Comparison of ENCODE assay signal across 8 cellular contexts in genomic region chr1:31934706-31935629, GRCh38. TPM values are rescaled to one million over a fixed set of nuclear protein-coding genes. Genes with fewer than 3 reads are reported as not detected.
A peak's percentile ranks its signal among the peaks of the same experiment; 100 is the strongest.
DNase-seq lines count a peak whose midpoint lies in the region; ATAC-seq and TF ChIP-seq lines count a peak whose summit lies in the region.

No MANE protein-coding gene starts in this region.

- H3K27ac Mint-ChIP-seq in natural killer cell, result peak overlapping the region; percentile 84 to 99

- no peaks in the 10 kb centered on the region for H3K9me3 ChIP-seq in OCI-LY7 (ENCODE audit: low read length)

- H2AFZ ChIP-seq in OCI-LY7 (ENCODE audit: low read length), result no peak overlapping the region

- H3K27me3 Mint-ChIP-seq in natural killer cell (ENCODE audit: low read depth in 2 of 2), result no peaks in the 10 kb centered on the region

- no peaks in the 10 kb centered on the region for H3K9me3 Mint-ChIP-seq in natural killer cell

- H3K4me1 ChIP-seq in OCI-LY7 (ENCODE audit: insufficient read depth, low read length, poor library complexity, severe bottlenecking), result peaks cover 83% of the 10 kb centered on the region

- peak overlapping the region; percentile 90 for H3K4me2 ChIP-seq in OCI-LY7 (ENCODE audit: low read length)

- H3K4me3 ChIP-seq in GM12864 (ENCODE audit: low read depth, low read length), result peak overlapping the region; percentile 86
- peak overlapping the region; percentile 91 for H3K4me3 ChIP-seq in OCI-LY7 (ENCODE audit: low read depth, low read length, poor library complexity, severe bottlenecking)

- DNase-seq in GM12864 (ENCODE audit: low read depth) (no peak), OCI-LY7 (ENCODE audit: low spot score) (peak; percentile 62), natural killer cell (no peak), iPS-NIHi11 (ENCODE audit: low spot score) (no peak), NOMO-1 (lab: John Stamatoyannopoulos, UW; ENCODE audit: unreplicated experiment in 2 of 2) (no peak), iPS-NIHi7 (ENCODE audit: extremely low spot score) (no peak)
- peak; percentile 40 for DNase-seq in central memory CD4-positive, alpha-beta T cell

- peak overlapping the region; percentile 100 for H3K4me3 Mint-ChIP-seq in natural killer cell

- H3K4me1 Mint-ChIP-seq in natural killer cell, result peaks cover 89 to 90% of the 10 kb centered on the region in 2 donors

- H3K36me3 ChIP-seq in OCI-LY7 (ENCODE audit: insufficient read depth, low read length), result peaks cover 64% of the 10 kb centered on the region

- intact Hi-C loops in OCI-LY7 (cut with micrococcal nuclease; ENCODE audit: unreplicated experiment), result no loop called here
- intact Hi-C loops in natural killer cell (cut with micrococcal nuclease), result loop anchor here (5.0 kb wide), 1 partner anchor 48 kb away; no protein-coding TSS in a partner anchor

- CTCF ChIA-PET in OCI-LY7 (lab: Charles Lee; ENCODE audit: unreplicated experiment), result interaction anchor here (0.6 to 1.3 kb wide), 3 partner anchors 10 to 105 kb away, joined by 3 to 5 read pairs (median 3); no protein-coding TSS in a partner anchor

- H3K27ac ChIP-seq in OCI-LY7 (ENCODE audit: low read depth, low read length, poor library complexity, severe bottlenecking), result peak overlapping the region; percentile 75

- peaks cover 59% of the 10 kb centered on the region for H4K20me1 ChIP-seq in OCI-LY7 (ENCODE audit: insufficient read depth, low read length)

- TSS peak; percentile 47 for BruUV-seq in OCI-LY7 (replicated peaks; lab: Mats Ljungman, UMichigan)

- no peak for TF ChIP-seq CTCF in GM12864 (IDR thresholded peaks at IDR 0.05; ENCODE audit: low read depth, low read length, missing control alignments)
- no peak for TF ChIP-seq CTCF in OCI-LY7 (conservative IDR thresholded peaks at IDR 0.05; ENCODE audit: low read length)
- TF ChIP-seq CTCF in natural killer cell (IDR thresholded peaks at IDR 0.05), result no peak

- no peak for ATAC-seq in natural killer cell
- ATAC-seq in GM18909 (IDR thresholded peaks at IDR 0.05; ENCODE audit: poor library complexity, unreplicated experiment), result no peak

- no peaks in the 10 kb centered on the region for H3K36me3 Mint-ChIP-seq in natural killer cell

- POLR2A ChIA-PET in OCI-LY7 (lab: Charles Lee), result interaction anchor here (0.7 to 3.7 kb wide), 8 partner anchors 9 to 100 kb away, joined by 3 to 20 read pairs (median 5); no protein-coding TSS in a partner anchor

- no peaks in the 10 kb centered on the region for H3K9me2 ChIP-seq in OCI-LY7 (ENCODE audit: insufficient read depth, low read length)

- peaks cover 78% of the 10 kb centered on the region for H3K79me2 ChIP-seq in OCI-LY7 (ENCODE audit: insufficient read depth, low read depth, low read length)

RNA-seq across cellular contexts. Expression of gene PTP4A2, which starts 3.2 kb away (rescaled TPM):
- total RNA-seq in OCI-LY7 (2014; rRNA removed; shearing (Covaris generic)), result 208 and 211 TPM in 2 replicates
- total RNA-seq in OCI-LY7 (2022) (186 and 196 TPM in 2 replicates), natural killer cell (100 to 1,000 TPM; 435 to 527 (median 443) TPM)

Comparison
In these comparisons a context has a peak if more than half of its experiments do, and no peak if none do; other contexts are left out.
1. DNase-seq: peak in OCI-LY7 (single experiment) and central memory CD4-positive, alpha-beta T cell (single experiment); none in GM12864 (single experiment), natural killer cell (single experiment), iPS-NIHi11 (single experiment), NOMO-1 (0 of 2) and iPS-NIHi7 (single experiment).